Comparison of ENCODE assay signal across 23 cellular contexts in genomic region chr14:99143126-99143525, GRCh38.
"Had no signal": no experiment of that assay in that cellular context is flagged by ENCODE, and none has a peak within 500 bp of the region (broad histone marks: within the 10 kb centered on the region; RNA-seq: fewer than 3 reads in every experiment).

No MANE protein-coding gene starts in this region.

- H3K27ac Mint-ChIP-seq: activated B cell treated with CpG ODN at 0.5 μM for 24 hours; activated CD4-positive, alpha-beta T cell treated with anti-CD3 and anti-CD28 coated beads, Interleukin-2, amount 10 ng/mL, durations not matched to agents 24 days and 14 days; activated naive CD4-positive, alpha-beta T cell treated with anti-CD3 and anti-CD28 coated beads for 36 hours; activated naive CD8-positive, alpha-beta T cell; brain; T-helper 1 cell treated with Interleukin-12 subunit alpha and Interleukin-12 subunit beta and Interleukin-4 antibody, amounts not matched to agents 30 μg/mL and 1 μg/mL, for 36 hours had no signal

- H3K27me3 Mint-ChIP-seq: activated B cell treated with CpG ODN at 0.5 μM for 24 hours; activated CD4-positive, alpha-beta T cell treated with anti-CD3 and anti-CD28 coated beads, Interleukin-2, amount 10 ng/mL, durations not matched to agents 24 days and 14 days; activated naive CD8-positive, alpha-beta T cell; central memory CD8-positive, alpha-beta T cell had no signal

- H3K36me3 ChIP-seq: Peyer's patch, SJSA1 had no signal

- H3K27ac ChIP-seq: Peyer's patch, RWPE1, SJSA1 had no signal

- H3K4me1 ChIP-seq: Peyer's patch, SJSA1 had no signal

- H3K36me3 Mint-ChIP-seq: activated naive CD8-positive, alpha-beta T cell; brain had no signal

- H3K9me3 ChIP-seq: Peyer's patch, SJSA1 had no signal

- H3K4me3 ChIP-seq: Peyer's patch, SJSA1 had no signal

- H3K4me1 Mint-ChIP-seq: activated B cell treated with CpG ODN at 0.5 μM for 24 hours; activated CD4-positive, alpha-beta T cell treated with anti-CD3 and anti-CD28 coated beads, Interleukin-2, amount 10 ng/mL, durations not matched to agents 24 days and 14 days; brain had no signal

- H3K9me3 Mint-ChIP-seq: activated B cell treated with CpG ODN at 0.5 μM for 24 hours; activated CD4-positive, alpha-beta T cell treated with anti-CD3 and anti-CD28 coated beads, Interleukin-2, amount 10 ng/mL, durations not matched to agents 24 days and 14 days; activated naive CD4-positive, alpha-beta T cell treated with anti-CD3 and anti-CD28 coated beads for 36 hours; brain; central memory CD8-positive, alpha-beta T cell; T-helper 1 cell treated with Interleukin-12 subunit alpha and Interleukin-12 subunit beta and Interleukin-4 antibody, amounts not matched to agents 30 μg/mL and 1 μg/mL, for 36 hours had no signal

- H3K4me3 Mint-ChIP-seq: activated B cell treated with CpG ODN at 0.5 μM for 24 hours; activated CD4-positive, alpha-beta T cell treated with anti-CD3 and anti-CD28 coated beads, Interleukin-2, amount 10 ng/mL, durations not matched to agents 24 days and 14 days; activated naive CD4-positive, alpha-beta T cell treated with anti-CD3 and anti-CD28 coated beads for 36 hours; activated naive CD8-positive, alpha-beta T cell; brain; central memory CD8-positive, alpha-beta T cell; T-helper 1 cell treated with Interleukin-12 subunit alpha and Interleukin-12 subunit beta and Interleukin-4 antibody, amounts not matched to agents 30 μg/mL and 1 μg/mL, for 36 hours had no signal

- H3K27me3 ChIP-seq: Peyer's patch, SJSA1 had no signal

- DNase-seq: activated B cell treated with CpG ODN at 0.5 μM for 24 hours; activated CD4-positive, alpha-beta T cell treated with anti-CD3 and anti-CD28 coated beads for 1 hour; activated CD4-positive, alpha-beta T cell treated with anti-CD3 and anti-CD28 coated beads, Interleukin-2, amount 10 ng/mL, durations not matched to agents 24 days and 14 days; activated CD4-positive, alpha-beta T cell treated with anti-CD3 and anti-CD28 coated beads, Interleukin-2, amount 50 U/mL, for 48 hours; activated naive CD4-positive, alpha-beta T cell treated with anti-CD3 and anti-CD28 coated beads for 36 hours; amygdala; KG1; NCI-H1092; NCI-H1417; NCI-H1694; NCI-H2029; NCI-H2107; NCI-H226; NCI-H510A; SHP77; T-helper 9 cell had no signal
